Comparison of ENCODE assay signal across 4 cellular contexts in the genomic region with DNA sequence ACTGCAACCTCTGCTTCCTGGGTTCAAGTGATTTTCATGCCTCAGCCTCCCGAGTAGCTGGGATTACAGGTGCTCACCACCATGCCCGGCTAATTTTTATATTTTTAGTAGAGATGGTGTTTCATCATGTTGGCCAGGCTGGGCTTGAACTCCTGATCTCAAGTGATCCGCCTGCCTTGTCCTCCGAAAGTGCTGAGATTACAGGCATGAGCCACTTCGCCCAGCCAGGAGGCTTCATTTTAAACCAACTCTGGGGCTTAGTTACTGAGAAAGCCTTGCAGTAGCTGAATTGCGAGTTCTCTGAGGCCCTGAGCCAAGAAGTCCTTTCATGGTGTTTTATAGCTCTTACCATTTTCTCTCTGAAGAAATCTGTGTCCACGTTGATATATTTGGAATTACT. TPM values are rescaled to one million over a fixed set of nuclear protein-coding genes. Genes with fewer than 3 reads are reported as not detected.
"Had no signal": no experiment of that assay in that cellular context is flagged by ENCODE, and none has a peak within 500 bp of the region (broad histone marks: within the 10 kb centered on the region; RNA-seq: fewer than 3 reads in every experiment).

No MANE protein-coding gene starts in this region.

RNA-seq across cellular contexts. Expression of a gene that starts 31.3 kb away (rescaled TPM):
- total RNA-seq: GM23338, H1, HT-29, IMR-90 had no signal
- polyA plus RNA-seq: IMR-90 had no signal

RNA-seq across cellular contexts. Expression of a gene that starts 56.2 kb away (rescaled TPM):
- total RNA-seq: HT-29, IMR-90 had no signal
- polyA plus RNA-seq: IMR-90 had no signal

RNA-seq across cellular contexts. Expression of a gene that starts 56.3 kb away (rescaled TPM):
- total RNA-seq: GM23338, H1, IMR-90 had no signal
- polyA plus RNA-seq: GM23338, IMR-90 had no signal
